2 cellular contexts compared by ENCODE assay signal in the genomic region with DNA sequence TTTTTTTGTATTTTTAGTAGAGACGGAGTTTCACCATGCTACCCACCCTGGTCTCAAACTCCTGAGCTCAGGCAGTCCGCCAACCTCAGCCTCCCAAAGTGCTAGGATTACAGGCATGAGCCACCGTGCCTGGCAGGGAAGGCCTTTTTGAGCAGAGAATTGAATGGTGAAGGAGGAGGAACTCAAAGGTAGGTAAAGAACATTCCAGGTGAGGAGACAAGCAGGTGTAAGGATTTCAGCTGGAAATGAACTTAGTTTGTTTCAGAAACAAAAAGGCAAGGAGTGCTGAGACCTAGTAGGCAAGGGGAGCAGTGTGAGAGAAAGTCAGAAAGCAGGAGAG.
TF ChIP-seq lines count a peak whose summit lies in the region.

No MANE protein-coding gene starts in this region.

TF ChIP-seq in GM23338, 12 proteins besides CTCF, POLR2A, EP300 and RAD21 (continued from another document):
- TF ChIP-seq, protein P1, sequence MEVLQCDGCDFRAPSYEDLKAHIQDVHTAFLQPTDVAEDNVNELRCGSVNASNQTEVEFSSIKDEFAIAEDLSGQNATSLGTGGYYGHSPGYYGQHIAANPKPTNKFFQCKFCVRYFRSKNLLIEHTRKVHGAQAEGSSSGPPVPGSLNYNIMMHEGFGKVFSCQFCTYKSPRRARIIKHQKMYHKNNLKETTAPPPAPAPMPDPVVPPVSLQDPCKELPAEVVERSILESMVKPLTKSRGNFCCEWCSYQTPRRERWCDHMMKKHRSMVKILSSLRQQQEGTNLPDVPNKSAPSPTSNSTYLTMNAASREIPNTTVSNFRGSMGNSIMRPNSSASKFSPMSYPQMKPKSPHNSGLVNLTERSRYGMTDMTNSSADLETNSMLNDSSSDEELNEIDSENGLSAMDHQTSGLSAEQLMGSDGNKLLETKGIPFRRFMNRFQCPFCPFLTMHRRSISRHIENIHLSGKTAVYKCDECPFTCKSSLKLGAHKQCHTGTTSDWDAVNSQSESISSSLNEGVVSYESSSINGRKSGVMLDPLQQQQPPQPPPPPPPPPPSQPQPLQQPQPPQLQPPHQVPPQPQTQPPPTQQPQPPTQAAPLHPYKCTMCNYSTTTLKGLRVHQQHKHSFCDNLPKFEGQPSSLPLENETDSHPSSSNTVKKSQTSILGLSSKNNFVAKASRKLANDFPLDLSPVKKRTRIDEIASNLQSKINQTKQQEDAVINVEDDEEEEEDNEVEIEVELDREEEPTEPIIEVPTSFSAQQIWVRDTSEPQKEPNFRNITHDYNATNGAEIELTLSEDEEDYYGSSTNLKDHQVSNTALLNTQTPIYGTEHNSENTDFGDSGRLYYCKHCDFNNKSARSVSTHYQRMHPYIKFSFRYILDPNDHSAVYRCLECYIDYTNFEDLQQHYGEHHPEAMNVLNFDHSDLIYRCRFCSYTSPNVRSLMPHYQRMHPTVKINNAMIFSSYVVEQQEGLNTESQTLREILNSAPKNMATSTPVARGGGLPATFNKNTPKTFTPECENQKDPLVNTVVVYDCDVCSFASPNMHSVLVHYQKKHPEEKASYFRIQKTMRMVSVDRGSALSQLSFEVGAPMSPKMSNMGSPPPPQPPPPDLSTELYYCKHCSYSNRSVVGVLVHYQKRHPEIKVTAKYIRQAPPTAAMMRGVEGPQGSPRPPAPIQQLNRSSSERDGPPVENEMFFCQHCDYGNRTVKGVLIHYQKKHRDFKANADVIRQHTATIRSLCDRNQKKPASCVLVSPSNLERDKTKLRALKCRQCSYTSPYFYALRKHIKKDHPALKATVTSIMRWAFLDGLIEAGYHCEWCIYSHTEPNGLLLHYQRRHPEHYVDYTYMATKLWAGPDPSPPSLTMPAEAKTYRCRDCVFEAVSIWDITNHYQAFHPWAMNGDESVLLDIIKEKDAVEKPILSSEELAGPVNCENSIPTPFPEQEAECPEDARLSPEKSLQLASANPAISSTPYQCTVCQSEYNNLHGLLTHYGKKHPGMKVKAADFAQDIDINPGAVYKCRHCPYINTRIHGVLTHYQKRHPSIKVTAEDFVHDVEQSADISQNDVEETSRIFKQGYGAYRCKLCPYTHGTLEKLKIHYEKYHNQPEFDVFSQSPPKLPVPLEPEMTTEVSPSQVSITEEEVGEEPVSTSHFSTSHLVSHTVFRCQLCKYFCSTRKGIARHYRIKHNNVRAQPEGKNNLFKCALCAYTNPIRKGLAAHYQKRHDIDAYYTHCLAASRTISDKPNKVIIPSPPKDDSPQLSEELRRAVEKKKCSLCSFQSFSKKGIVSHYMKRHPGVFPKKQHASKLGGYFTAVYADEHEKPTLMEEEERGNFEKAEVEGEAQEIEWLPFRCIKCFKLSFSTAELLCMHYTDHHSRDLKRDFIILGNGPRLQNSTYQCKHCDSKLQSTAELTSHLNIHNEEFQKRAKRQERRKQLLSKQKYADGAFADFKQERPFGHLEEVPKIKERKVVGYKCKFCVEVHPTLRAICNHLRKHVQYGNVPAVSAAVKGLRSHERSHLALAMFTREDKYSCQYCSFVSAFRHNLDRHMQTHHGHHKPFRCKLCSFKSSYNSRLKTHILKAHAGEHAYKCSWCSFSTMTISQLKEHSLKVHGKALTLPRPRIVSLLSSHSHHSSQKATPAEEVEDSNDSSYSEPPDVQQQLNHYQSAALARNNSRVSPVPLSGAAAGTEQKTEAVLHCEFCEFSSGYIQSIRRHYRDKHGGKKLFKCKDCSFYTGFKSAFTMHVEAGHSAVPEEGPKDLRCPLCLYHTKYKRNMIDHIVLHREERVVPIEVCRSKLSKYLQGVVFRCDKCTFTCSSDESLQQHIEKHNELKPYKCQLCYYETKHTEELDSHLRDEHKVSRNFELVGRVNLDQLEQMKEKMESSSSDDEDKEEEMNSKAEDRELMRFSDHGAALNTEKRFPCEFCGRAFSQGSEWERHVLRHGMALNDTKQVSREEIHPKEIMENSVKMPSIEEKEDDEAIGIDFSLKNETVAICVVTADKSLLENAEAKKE (CRISPR knock-in tag; IDR thresholded peaks at IDR 0.05), result no peak
- TF ChIP-seq EZH2phosphoT487 (IDR thresholded peaks at IDR 0.05; ENCODE audit: unreplicated experiment) (no peak), STAT1 (IDR thresholded peaks at IDR 0.05; ENCODE audit: unreplicated experiment) (no peak), NANOG (IDR thresholded peaks at IDR 0.05; ENCODE audit: borderline replicate concordance) (no peak), EZH2 (IDR thresholded peaks at IDR 0.05; ENCODE audit: low read depth, unreplicated experiment) (no peak), JUNB (IDR thresholded peaks at IDR 0.05; ENCODE audit: unreplicated experiment) (no peak), CREB1 (CRISPR knock-in tag; IDR thresholded peaks at IDR 0.05; ENCODE audit: low read depth) (no peak), ZNF331 (CRISPR knock-in tag; IDR thresholded peaks at IDR 0.05; ENCODE audit: low read depth) (no peak), ZNF114 (CRISPR knock-in tag; IDR thresholded peaks at IDR 0.05) (no peak)
- TF ChIP-seq, protein P2, sequence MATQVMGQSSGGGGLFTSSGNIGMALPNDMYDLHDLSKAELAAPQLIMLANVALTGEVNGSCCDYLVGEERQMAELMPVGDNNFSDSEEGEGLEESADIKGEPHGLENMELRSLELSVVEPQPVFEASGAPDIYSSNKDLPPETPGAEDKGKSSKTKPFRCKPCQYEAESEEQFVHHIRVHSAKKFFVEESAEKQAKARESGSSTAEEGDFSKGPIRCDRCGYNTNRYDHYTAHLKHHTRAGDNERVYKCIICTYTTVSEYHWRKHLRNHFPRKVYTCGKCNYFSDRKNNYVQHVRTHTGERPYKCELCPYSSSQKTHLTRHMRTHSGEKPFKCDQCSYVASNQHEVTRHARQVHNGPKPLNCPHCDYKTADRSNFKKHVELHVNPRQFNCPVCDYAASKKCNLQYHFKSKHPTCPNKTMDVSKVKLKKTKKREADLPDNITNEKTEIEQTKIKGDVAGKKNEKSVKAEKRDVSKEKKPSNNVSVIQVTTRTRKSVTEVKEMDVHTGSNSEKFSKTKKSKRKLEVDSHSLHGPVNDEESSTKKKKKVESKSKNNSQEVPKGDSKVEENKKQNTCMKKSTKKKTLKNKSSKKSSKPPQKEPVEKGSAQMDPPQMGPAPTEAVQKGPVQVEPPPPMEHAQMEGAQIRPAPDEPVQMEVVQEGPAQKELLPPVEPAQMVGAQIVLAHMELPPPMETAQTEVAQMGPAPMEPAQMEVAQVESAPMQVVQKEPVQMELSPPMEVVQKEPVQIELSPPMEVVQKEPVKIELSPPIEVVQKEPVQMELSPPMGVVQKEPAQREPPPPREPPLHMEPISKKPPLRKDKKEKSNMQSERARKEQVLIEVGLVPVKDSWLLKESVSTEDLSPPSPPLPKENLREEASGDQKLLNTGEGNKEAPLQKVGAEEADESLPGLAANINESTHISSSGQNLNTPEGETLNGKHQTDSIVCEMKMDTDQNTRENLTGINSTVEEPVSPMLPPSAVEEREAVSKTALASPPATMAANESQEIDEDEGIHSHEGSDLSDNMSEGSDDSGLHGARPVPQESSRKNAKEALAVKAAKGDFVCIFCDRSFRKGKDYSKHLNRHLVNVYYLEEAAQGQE (IDR thresholded peaks at IDR 0.05; ENCODE audit: unreplicated experiment), result no peak
- TF ChIP-seq, protein P3, sequence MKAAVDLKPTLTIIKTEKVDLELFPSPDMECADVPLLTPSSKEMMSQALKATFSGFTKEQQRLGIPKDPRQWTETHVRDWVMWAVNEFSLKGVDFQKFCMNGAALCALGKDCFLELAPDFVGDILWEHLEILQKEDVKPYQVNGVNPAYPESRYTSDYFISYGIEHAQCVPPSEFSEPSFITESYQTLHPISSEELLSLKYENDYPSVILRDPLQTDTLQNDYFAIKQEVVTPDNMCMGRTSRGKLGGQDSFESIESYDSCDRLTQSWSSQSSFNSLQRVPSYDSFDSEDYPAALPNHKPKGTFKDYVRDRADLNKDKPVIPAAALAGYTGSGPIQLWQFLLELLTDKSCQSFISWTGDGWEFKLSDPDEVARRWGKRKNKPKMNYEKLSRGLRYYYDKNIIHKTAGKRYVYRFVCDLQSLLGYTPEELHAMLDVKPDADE (IDR thresholded peaks at IDR 0.05), result no peak

TF ChIP-seq in WTC11, 78 proteins besides CTCF, POLR2A, EP300 and RAD21 (continued from another document):
- TF ChIP-seq, protein P4, sequence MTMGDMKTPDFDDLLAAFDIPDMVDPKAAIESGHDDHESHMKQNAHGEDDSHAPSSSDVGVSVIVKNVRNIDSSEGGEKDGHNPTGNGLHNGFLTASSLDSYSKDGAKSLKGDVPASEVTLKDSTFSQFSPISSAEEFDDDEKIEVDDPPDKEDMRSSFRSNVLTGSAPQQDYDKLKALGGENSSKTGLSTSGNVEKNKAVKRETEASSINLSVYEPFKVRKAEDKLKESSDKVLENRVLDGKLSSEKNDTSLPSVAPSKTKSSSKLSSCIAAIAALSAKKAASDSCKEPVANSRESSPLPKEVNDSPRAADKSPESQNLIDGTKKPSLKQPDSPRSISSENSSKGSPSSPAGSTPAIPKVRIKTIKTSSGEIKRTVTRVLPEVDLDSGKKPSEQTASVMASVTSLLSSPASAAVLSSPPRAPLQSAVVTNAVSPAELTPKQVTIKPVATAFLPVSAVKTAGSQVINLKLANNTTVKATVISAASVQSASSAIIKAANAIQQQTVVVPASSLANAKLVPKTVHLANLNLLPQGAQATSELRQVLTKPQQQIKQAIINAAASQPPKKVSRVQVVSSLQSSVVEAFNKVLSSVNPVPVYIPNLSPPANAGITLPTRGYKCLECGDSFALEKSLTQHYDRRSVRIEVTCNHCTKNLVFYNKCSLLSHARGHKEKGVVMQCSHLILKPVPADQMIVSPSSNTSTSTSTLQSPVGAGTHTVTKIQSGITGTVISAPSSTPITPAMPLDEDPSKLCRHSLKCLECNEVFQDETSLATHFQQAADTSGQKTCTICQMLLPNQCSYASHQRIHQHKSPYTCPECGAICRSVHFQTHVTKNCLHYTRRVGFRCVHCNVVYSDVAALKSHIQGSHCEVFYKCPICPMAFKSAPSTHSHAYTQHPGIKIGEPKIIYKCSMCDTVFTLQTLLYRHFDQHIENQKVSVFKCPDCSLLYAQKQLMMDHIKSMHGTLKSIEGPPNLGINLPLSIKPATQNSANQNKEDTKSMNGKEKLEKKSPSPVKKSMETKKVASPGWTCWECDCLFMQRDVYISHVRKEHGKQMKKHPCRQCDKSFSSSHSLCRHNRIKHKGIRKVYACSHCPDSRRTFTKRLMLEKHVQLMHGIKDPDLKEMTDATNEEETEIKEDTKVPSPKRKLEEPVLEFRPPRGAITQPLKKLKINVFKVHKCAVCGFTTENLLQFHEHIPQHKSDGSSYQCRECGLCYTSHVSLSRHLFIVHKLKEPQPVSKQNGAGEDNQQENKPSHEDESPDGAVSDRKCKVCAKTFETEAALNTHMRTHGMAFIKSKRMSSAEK (CRISPR knock-in tag; IDR thresholded peaks at IDR 0.05; ENCODE audit: borderline replicate concordance), result no peak
